8 cellular contexts compared by ENCODE assay signal in genomic region chr7:100335566-100336466, GRCh38. TPM values are rescaled to one million over a fixed set of nuclear protein-coding genes. Genes with fewer than 3 reads are reported as not detected.
DNase-seq lines count a peak whose midpoint lies in the region; ATAC-seq and TF ChIP-seq lines count a peak whose summit lies in the region.
"Not testable (repeated sequence)": the region's sequence is repeated elsewhere in the genome, so short reads cannot be mapped to it uniquely, and the experiment has no call there.

No MANE protein-coding gene starts in this region.

- DNase-seq in NCI-H1417 treated with DMSO at 0.1 percent for 48 hours (lab: John Stamatoyannopoulos, UW) = peak; percentile 86
- peak; percentile 85 to 87 for DNase-seq in SW 1271 (lab: John Stamatoyannopoulos, UW)
- DNase-seq in adipocyte (ENCODE audit: low read depth) = peak; percentile 95
- peak; percentile 97 for DNase-seq in cardiac septum (ENCODE audit: low spot score)
- peak; percentile 88 for DNase-seq in pons (ENCODE audit: low spot score)
- DNase-seq in type B pancreatic cell (ENCODE audit: extremely low spot score, unreplicated experiment) = peak; percentile 91

- not testable (repeated sequence) for H3K4me1 Mint-ChIP-seq in type B pancreatic cell (ENCODE audit: unreplicated experiment)

- peak overlapping the region; percentile 96 for H3K4me3 Mint-ChIP-seq in type B pancreatic cell

- H3K36me3 Mint-ChIP-seq in type B pancreatic cell = not testable (repeated sequence)

- H3K27ac Mint-ChIP-seq in type B pancreatic cell = peak overlapping the region; percentile 99

- not testable (repeated sequence) for H3K9me3 ChIP-seq in adipocyte (ENCODE audit: control insufficient read depth, low read length)

- peak; percentile 94 for ATAC-seq in HG02763 (IDR thresholded peaks at IDR 0.05; ENCODE audit: unreplicated experiment)

- H3K9ac ChIP-seq in adipocyte (ENCODE audit: low read length) = peak overlapping the region; percentile 86

- intact Hi-C loops in cardiac septum (cut with DNase I) = not testable (repeated sequence)

- H3K27me3 Mint-ChIP-seq in type B pancreatic cell = not testable (repeated sequence)

- not testable (repeated sequence) for TF ChIP-seq CTCF in GM12875 (IDR thresholded peaks at IDR 0.05; ENCODE audit: borderline replicate concordance, insufficient read depth, low read depth, low read length); type B pancreatic cell (conservative IDR thresholded peaks at IDR 0.05)

- H3K27me3 ChIP-seq in adipocyte (replicated peaks; ENCODE audit: control insufficient read depth, insufficient read depth, low read length) = not testable (repeated sequence)

- H3K36me3 ChIP-seq in adipocyte (ENCODE audit: control insufficient read depth, insufficient read depth, low read length, severe bottlenecking) = not testable (repeated sequence)

- not testable (repeated sequence) for H3K4me1 ChIP-seq in adipocyte (ENCODE audit: control insufficient read depth, insufficient read depth, low read length)

- not testable (repeated sequence) for H3K9me3 Mint-ChIP-seq in type B pancreatic cell

- peak overlapping the region; percentile 85 for H3K4me3 ChIP-seq in GM12875 (ENCODE audit: low read depth, low read length)
- H3K4me3 ChIP-seq in adipocyte (ENCODE audit: low read length) = peak overlapping the region; percentile 87

RNA-seq across cellular contexts. Expression of gene PILRB, which starts 22.1 kb away (rescaled TPM):
- total RNA-seq in cardiac septum = 11.6 TPM
- 45.2 and 51.5 TPM in 2 replicates for total RNA-seq in type B pancreatic cell (ENCODE audit: low replicate concordance)

RNA-seq across cellular contexts. Expression of gene SPDYE3, which starts 28.3 kb away (rescaled TPM):
- total RNA-seq in cardiac septum (not detected), type B pancreatic cell (ENCODE audit: low replicate concordance) (not detected in 2 replicates)

RNA-seq across cellular contexts. Expression of gene PILRA, which starts 37.5 kb away (rescaled TPM):
- 2.3 TPM for total RNA-seq in cardiac septum
- 2.1 and 2.8 TPM in 2 replicates for total RNA-seq in type B pancreatic cell (ENCODE audit: low replicate concordance)

Comparison
In these comparisons a context has a peak if more than half of its experiments do, and no peak if none do; other contexts are left out.
1. Peak in every context shown above with its lines: DNase-seq, ATAC-seq and H3K4me3 ChIP-seq.